ENCODE assay signal across 17 cellular contexts in the genomic region with DNA sequence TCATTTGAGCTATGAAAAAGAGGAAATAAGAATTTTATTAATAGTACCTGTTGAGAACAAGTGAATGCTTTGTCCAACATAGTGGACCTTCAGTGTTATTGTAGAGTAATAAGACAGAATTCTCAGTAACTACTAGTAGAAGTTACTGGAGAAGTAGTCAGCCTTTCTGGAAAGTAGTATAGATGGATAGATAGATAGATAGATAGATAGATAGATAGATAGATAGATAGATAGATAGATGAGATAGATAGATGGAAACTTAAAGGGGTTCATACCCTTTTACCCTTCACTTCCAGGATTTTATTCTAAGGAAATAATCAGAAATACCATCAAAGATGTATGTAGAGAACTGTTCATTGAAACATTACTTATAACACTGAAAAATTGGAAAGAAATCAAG. TPM values are rescaled to one million over a fixed set of nuclear protein-coding genes. Genes with fewer than 3 reads are reported as not detected.
DNase-seq lines count a peak whose midpoint lies in the region; TF ChIP-seq lines count a peak whose summit lies in the region.
"Had no signal": no experiment of that assay in that cellular context is flagged by ENCODE, and none has a peak within 500 bp of the region (broad histone marks: within the 10 kb centered on the region; RNA-seq: fewer than 3 reads in every experiment).

No MANE protein-coding gene starts in this region.

- no peaks in the 10 kb centered on the region for H3K9me3 Mint-ChIP-seq in activated naive CD8-positive, alpha-beta T cell (ENCODE audit: low read depth)
- no peaks in the 10 kb centered on the region for H3K9me3 Mint-ChIP-seq in activated naive CD8-positive, alpha-beta T cell treated with anti-CD3 and anti-CD28 coated beads for 36 hours
- H3K9me3 Mint-ChIP-seq in brain: peaks cover 0 to 34% (median 15%) of the 10 kb centered on the region in 5 experiments
- no peaks in the 10 kb centered on the region for H3K9me3 Mint-ChIP-seq in type B pancreatic cell
- H3K9me3 Mint-ChIP-seq: CD4-positive, alpha-beta memory T cell; HFFc6 had no signal

- H3K4me2 ChIP-seq in Loucy (ENCODE audit: low read depth, low read length, poor library complexity, severe bottlenecking): peak overlapping the region; percentile 98

- DNase-seq in activated naive CD8-positive, alpha-beta T cell treated with anti-CD3 and anti-CD28 coated beads for 36 hours: no peak
- DNase-seq in type B pancreatic cell (ENCODE audit: extremely low spot score, unreplicated experiment) (no peak), NCI-H1417 treated with DMSO at 0.1 percent for 48 hours (lab: John Stamatoyannopoulos, UW) (no peak), GM03348 (ENCODE audit: low spot score) (no peak)
- DNase-seq: C1 segment of cervical spinal cord; Calu3; CD4-positive, alpha-beta memory T cell; COR-L47; DMS53; DMS79 treated with DMSO at 0.1 percent for 48 hours; GF-D8; GOT3; HFFc6 had no signal

- H3K4me3 Mint-ChIP-seq in activated naive CD8-positive, alpha-beta T cell: no peak overlapping the region
- no peak overlapping the region for H3K4me3 Mint-ChIP-seq in activated naive CD8-positive, alpha-beta T cell treated with anti-CD3 and anti-CD28 coated beads for 36 hours
- peak overlapping the region in 4 of 5 experiments; percentile 64 to 91 (median 72) for H3K4me3 Mint-ChIP-seq in brain
- H3K4me3 Mint-ChIP-seq in type B pancreatic cell: peak overlapping the region; percentile 15
- H3K4me3 Mint-ChIP-seq: CD4-positive, alpha-beta memory T cell; HFFc6 had no signal

- H4K20me1 ChIP-seq in Loucy (ENCODE audit: insufficient read depth, low read length, poor library complexity, severe bottlenecking): peaks cover 11% of the 10 kb centered on the region

- H2AFZ ChIP-seq in Loucy (ENCODE audit: low read length): no peak overlapping the region

- TF ChIP-seq CTCF in Loucy (conservative IDR thresholded peaks at IDR 0.05; ENCODE audit: low read length): no peak
- no peak for TF ChIP-seq CTCF in brain (conservative IDR thresholded peaks at IDR 0.05)
- TF ChIP-seq CTCF in type B pancreatic cell (conservative IDR thresholded peaks at IDR 0.05): no peak

- H3K9me3 ChIP-seq in Loucy (ENCODE audit: insufficient read depth, low read depth, low read length): no peaks in the 10 kb centered on the region
- H3K9me3 ChIP-seq: HAP-1 had no signal

- peaks cover 53% of the 10 kb centered on the region for H3K4me1 ChIP-seq in Loucy (ENCODE audit: insufficient read depth, low read length, poor library complexity, severe bottlenecking)

- peaks cover 44% of the 10 kb centered on the region for H3K4me1 Mint-ChIP-seq in activated naive CD8-positive, alpha-beta T cell (ENCODE audit: low read depth)
- H3K4me1 Mint-ChIP-seq in activated naive CD8-positive, alpha-beta T cell treated with anti-CD3 and anti-CD28 coated beads for 36 hours: peaks cover 40% of the 10 kb centered on the region
- H3K4me1 Mint-ChIP-seq in brain: peaks cover 83% of the 10 kb centered on the region
- peaks cover 7% of the 10 kb centered on the region for H3K4me1 Mint-ChIP-seq in type B pancreatic cell (ENCODE audit: unreplicated experiment)

- H3K79me2 ChIP-seq in Loucy (ENCODE audit: insufficient read depth, low read length): peaks cover 92% of the 10 kb centered on the region; the same call in 1 of the 2 replicates

- no peak overlapping the region for H3K9ac ChIP-seq in Loucy (ENCODE audit: low read depth, low read length, poor library complexity, severe bottlenecking)

- H3K36me3 Mint-ChIP-seq in activated naive CD8-positive, alpha-beta T cell: peaks cover 3% of the 10 kb centered on the region
- peaks cover 37% of the 10 kb centered on the region for H3K36me3 Mint-ChIP-seq in activated naive CD8-positive, alpha-beta T cell treated with anti-CD3 and anti-CD28 coated beads for 36 hours
- H3K36me3 Mint-ChIP-seq in brain (peaks cover 45% of the 10 kb centered on the region), type B pancreatic cell (peaks cover 12% of the 10 kb centered on the region)

- no peaks in the 10 kb centered on the region for H3K27me3 ChIP-seq in Loucy (ENCODE audit: insufficient read depth, low read length, poor library complexity, severe bottlenecking)

- peak overlapping the region; percentile 34 for H3K27ac Mint-ChIP-seq in activated naive CD8-positive, alpha-beta T cell
- H3K27ac Mint-ChIP-seq in activated naive CD8-positive, alpha-beta T cell treated with anti-CD3 and anti-CD28 coated beads for 36 hours: no peak overlapping the region
- H3K27ac Mint-ChIP-seq in brain: no peak overlapping the region
- H3K27ac Mint-ChIP-seq in type B pancreatic cell: no peak overlapping the region
- H3K27ac Mint-ChIP-seq: HFFc6 had no signal

- no peaks in the 10 kb centered on the region for H3K27me3 Mint-ChIP-seq in activated naive CD8-positive, alpha-beta T cell
- no peaks in the 10 kb centered on the region for H3K27me3 Mint-ChIP-seq in activated naive CD8-positive, alpha-beta T cell treated with anti-CD3 and anti-CD28 coated beads for 36 hours
- H3K27me3 Mint-ChIP-seq in brain (no peaks in the 10 kb centered on the region), type B pancreatic cell (no peaks in the 10 kb centered on the region)
- H3K27me3 Mint-ChIP-seq: CD4-positive, alpha-beta memory T cell had no signal

- H3K4me3 ChIP-seq in Loucy (ENCODE audit: low read length, poor library complexity, severe bottlenecking): no peak overlapping the region
- H3K4me3 ChIP-seq: HAP-1 had no signal

- H3F3A ChIP-seq in Loucy (ENCODE audit: low read depth): no peaks in the 10 kb centered on the region

- H3K36me3 ChIP-seq in Loucy (ENCODE audit: insufficient read depth, low read length): peaks cover 8% of the 10 kb centered on the region; the same call in 1 of the 2 replicates
- H3K36me3 ChIP-seq: HAP-1 had no signal

- no peaks in the 10 kb centered on the region for H3K9me2 ChIP-seq in Loucy (replicated peaks; ENCODE audit: low read depth, low read length)

RNA-seq across cellular contexts. Expression of a gene that starts 5.2 kb away (rescaled TPM):
- total RNA-seq in activated naive CD8-positive, alpha-beta T cell treated with anti-CD3 and anti-CD28 coated beads for 36 hours: 100 to 1,000 TPM; 147 to 148 TPM
- 45.6 TPM for polyA plus RNA-seq in brain (ENCODE audit: insufficient read depth, low read depth, low replicate concordance)
- total RNA-seq in type B pancreatic cell (ENCODE audit: low replicate concordance): 68.8 and 230 TPM in 2 replicates

RNA-seq across cellular contexts. Expression of a gene that starts 6.2 kb away (rescaled TPM):
- 100 to 1,000 TPM; 170 to 210 TPM for total RNA-seq in activated naive CD8-positive, alpha-beta T cell treated with anti-CD3 and anti-CD28 coated beads for 36 hours
- 15.0 TPM for polyA plus RNA-seq in brain (ENCODE audit: insufficient read depth, low read depth, low replicate concordance)
- 39.8 and 44.9 TPM in 2 replicates for total RNA-seq in type B pancreatic cell (ENCODE audit: low replicate concordance)

RNA-seq across cellular contexts. Expression of a gene that starts 26.7 kb away (rescaled TPM):
- 1 to 10 TPM; 2.4 to 2.5 TPM for total RNA-seq in activated naive CD8-positive, alpha-beta T cell treated with anti-CD3 and anti-CD28 coated beads for 36 hours
- 3.2 TPM for polyA plus RNA-seq in brain (ENCODE audit: insufficient read depth, low read depth, low replicate concordance)
- total RNA-seq in type B pancreatic cell (ENCODE audit: low replicate concordance): 6.2 and 8.2 TPM in 2 replicates

Comparison
In these comparisons a context has a peak if more than half of its experiments do, and no peak if none do; other contexts are left out.
1. H3K4me3 Mint-ChIP-seq: peak in brain (4 of 5) and type B pancreatic cell (single experiment); none in activated naive CD8-positive, alpha-beta T cell (single experiment) and activated naive CD8-positive, alpha-beta T cell treated with anti-CD3 and anti-CD28 coated beads for 36 hours (single experiment).